In the genomic region with DNA sequence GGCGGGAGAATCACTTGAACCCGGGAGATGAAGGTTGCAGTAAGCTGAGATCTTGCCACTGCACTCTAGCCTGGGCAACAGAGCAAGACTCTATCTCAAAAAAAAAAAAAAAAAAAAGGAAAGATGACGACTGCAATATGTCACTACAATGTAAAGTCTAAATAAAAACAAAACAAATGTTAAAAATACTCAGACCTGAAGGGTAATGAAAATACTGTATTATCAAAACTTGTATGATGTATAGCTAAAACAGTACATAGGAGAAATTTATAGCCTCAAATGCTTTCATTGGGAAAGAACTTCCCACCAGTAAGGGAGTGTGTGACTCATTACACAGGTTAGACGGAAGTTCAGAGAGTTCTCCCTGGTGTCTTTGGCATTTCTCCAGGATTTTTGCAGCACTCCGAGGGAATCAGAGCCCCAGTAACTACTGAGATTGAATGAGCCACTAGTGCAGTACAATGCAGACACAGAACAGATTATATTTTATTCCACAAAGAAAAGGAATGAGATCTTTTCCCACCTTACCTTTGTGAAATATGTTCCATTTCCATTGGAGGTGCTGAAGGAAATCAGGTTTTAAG, we compare ENCODE assay signal across 9 cellular contexts. TPM values are rescaled to one million over a fixed set of nuclear protein-coding genes. Genes with fewer than 3 reads are reported as not detected.
DNase-seq lines count a peak whose midpoint lies in the region; ATAC-seq and TF ChIP-seq lines count a peak whose summit lies in the region.
"Had no signal": no experiment of that assay in that cellular context is flagged by ENCODE, and none has a peak within 500 bp of the region (broad histone marks: within the 10 kb centered on the region; RNA-seq: fewer than 3 reads in every experiment).

No MANE protein-coding gene starts in this region.

- no peak overlapping the region for H3K4me3 Mint-ChIP-seq in activated T-helper 17 cell treated with anti-CD3 and anti-CD28 coated beads, Interleukin-2, amount 50 U/mL, for 72 hours
- H3K4me3 Mint-ChIP-seq: B cell had no signal

- POLR2A ChIA-PET in Panc1 (lab: Charles Lee): no interaction called here

- peak; percentile 44 for DNase-seq in SIG-M5 treated with dmso at 0.1 percent for 504 hours (lab: John Stamatoyannopoulos, UW; ENCODE audit: unreplicated experiment)
- DNase-seq in SIG-M5 (lab: John Stamatoyannopoulos, UW): no peak
- DNase-seq in Panc1 (ENCODE audit: low read depth, low spot score): no peak
- peak; percentile 62 to 74 for DNase-seq in foreskin fibroblast
- DNase-seq in transverse colon: peak; percentile 40
- no peak for DNase-seq in stomach

- H3K27me3 ChIP-seq in Panc1 (ENCODE audit: control insufficient read depth, insufficient read depth, low read length): no peaks in the 10 kb centered on the region
- H3K27me3 ChIP-seq in transverse colon: no peaks in the 10 kb centered on the region
- H3K27me3 ChIP-seq in stomach: no peaks in the 10 kb centered on the region

- TF ChIP-seq EP300 in transverse colon (IDR thresholded peaks at IDR 0.05; ENCODE audit: low read depth): no peak
- no peak for TF ChIP-seq EP300 in stomach (IDR thresholded peaks at IDR 0.05)

- in situ Hi-C loops in Panc1 (cut with HindIII; ENCODE audit: low pct_unique_long_range_greater_than_20kb, low sequenced_read_pairs): no loop called here
- in situ Hi-C loops in transverse colon (cut with MboI; ENCODE audit: low pct_ligation_motif_present in 1 of 4, low pct_unique_long_range_greater_than_20kb in 1 of 4, low sequenced_read_pairs in 3 of 4): no loop called here

- H3K9me3 Mint-ChIP-seq in activated T-helper 17 cell treated with anti-CD3 and anti-CD28 coated beads, Interleukin-2, amount 50 U/mL, for 72 hours: no peaks in the 10 kb centered on the region

- no peak for TF ChIP-seq POLR2A in transverse colon (IDR thresholded peaks at IDR 0.05)
- no peak for TF ChIP-seq POLR2A in stomach (IDR thresholded peaks at IDR 0.05)

- H3K9me3 ChIP-seq in Panc1 (ENCODE audit: control insufficient read depth, insufficient read depth, low read depth, low read length) (no peaks in the 10 kb centered on the region), transverse colon (no peaks in the 10 kb centered on the region), stomach (no peaks in the 10 kb centered on the region)

- WGBS in transverse colon (ENCODE audit: low coverage in 1 of 2), 2 donors: 4 to 31% methylated on average over 2 to 5 of the region's 5 CpGs
- WGBS in stomach, 5 donors: 37 to 50% (median 44%) methylated on average over 5 of the region's 5 CpGs

- BruUV-seq in Panc1 (replicated peaks; lab: Mats Ljungman, UMichigan): no TSS peak

- no peaks in the 10 kb centered on the region for H3K4me1 Mint-ChIP-seq in activated T-helper 17 cell treated with anti-CD3 and anti-CD28 coated beads, Interleukin-2, amount 50 U/mL, for 72 hours
- H3K4me1 Mint-ChIP-seq: B cell had no signal

- CTCF ChIA-PET in Panc1 (lab: Charles Lee): no interaction called here

- H3K36me3 ChIP-seq in Panc1 (ENCODE audit: control insufficient read depth, insufficient read depth, low read length) (no peaks in the 10 kb centered on the region; the same call in 1 of the 2 replicates), transverse colon (no peaks in the 10 kb centered on the region), stomach (no peaks in the 10 kb centered on the region)

- H3K4me1 ChIP-seq in Panc1 (ENCODE audit: control insufficient read depth, insufficient read depth, low read length) (no peaks in the 10 kb centered on the region), transverse colon (no peaks in the 10 kb centered on the region), stomach (peaks cover 0 to 5% (median 0%) of the 10 kb centered on the region in 4 donors)

- no peaks in the 10 kb centered on the region for H3K27me3 Mint-ChIP-seq in activated T-helper 17 cell treated with anti-CD3 and anti-CD28 coated beads, Interleukin-2, amount 50 U/mL, for 72 hours
- H3K27me3 Mint-ChIP-seq: B cell had no signal

- H3K27ac ChIP-seq in Panc1 (ENCODE audit: low read length): no peak overlapping the region
- peak overlapping the region in 3 of 4 donors; percentile 26 to 51 (median 35) for H3K27ac ChIP-seq in transverse colon
- H3K27ac ChIP-seq in stomach: no peak overlapping the region

- ATAC-seq in Panc1 (peak; percentile 91), HG02763 (IDR thresholded peaks at IDR 0.05; ENCODE audit: unreplicated experiment) (no peak)
- no peak for ATAC-seq in activated T-helper 17 cell treated with anti-CD3 and anti-CD28 coated beads, Interleukin-2, amount 50 U/mL, for 72 hours (replicated peaks)

- TF ChIP-seq CTCF in Panc1 (IDR thresholded peaks at IDR 0.05) (no peak), foreskin fibroblast (IDR thresholded peaks at IDR 0.05; ENCODE audit: low read depth, low read length) (no peak), transverse colon (IDR thresholded peaks at IDR 0.05) (no peak), stomach (IDR thresholded peaks at IDR 0.05) (no peak)

- H3K27ac Mint-ChIP-seq in activated T-helper 17 cell treated with anti-CD3 and anti-CD28 coated beads, Interleukin-2, amount 50 U/mL, for 72 hours: no peak overlapping the region
- H3K27ac Mint-ChIP-seq: B cell had no signal

- H3K36me3 Mint-ChIP-seq in activated T-helper 17 cell treated with anti-CD3 and anti-CD28 coated beads, Interleukin-2, amount 50 U/mL, for 72 hours (ENCODE audit: low read depth): no peaks in the 10 kb centered on the region

- H3K4me3 ChIP-seq in Panc1 (ENCODE audit: low read depth in 2 of 2, low read length in 2 of 2) (no peak overlapping the region), foreskin fibroblast (ENCODE audit: low read depth in 1 of 2, low read length in 2 of 2) (no peak overlapping the region), transverse colon (no peak overlapping the region), stomach (no peak overlapping the region)

- intact Hi-C loops in Panc1 (cut with micrococcal nuclease; ENCODE audit: unreplicated experiment): no loop called here
- intact Hi-C loops in transverse colon (cut with DNase I; ENCODE audit: low total_unique reads): no loop called here
- intact Hi-C loops in stomach (cut with DNase I; ENCODE audit: low total_unique reads): no loop called here

RNA-seq across cellular contexts. Expression of a gene that starts 12.5 kb away (rescaled TPM):
- total RNA-seq in Panc1 (2021; ENCODE audit: unreplicated experiment) (33.1 TPM), transverse colon (10 to 100 TPM; 22.7 to 67.0 (median 56.7) TPM), stomach (10 to 100 TPM; 26.9 to 57.5 (median 50.2) TPM)
- 14.2 TPM for polyA plus RNA-seq in Panc1 (2012; ENCODE audit: insufficient read length)
- 10 to 100 TPM; 24.8 to 30.1 TPM for total RNA-seq in activated T-helper 17 cell treated with anti-CD3 and anti-CD28 coated beads, Interleukin-2, amount 50 U/mL, for 72 hours
- polyA plus RNA-seq in stomach: 1 to 10 TPM; 5.4 to 7.6 (median 6.7) TPM

RNA-seq across cellular contexts. Expression of a gene that starts 25.0 kb away (rescaled TPM):
- 60.1 TPM for total RNA-seq in Panc1 (2021; ENCODE audit: unreplicated experiment)
- polyA plus RNA-seq in Panc1 (2012; ENCODE audit: insufficient read length): 50.2 TPM
- 100 to 1,000 TPM in 1 of 4 donors, 10 to 100 TPM in 3; 15.8 to 191 (median 43.7) TPM for total RNA-seq in transverse colon
- total RNA-seq in activated T-helper 17 cell treated with anti-CD3 and anti-CD28 coated beads, Interleukin-2, amount 50 U/mL, for 72 hours: 100 to 1,000 TPM in 1 of 2 donors, 10 to 100 TPM in 1; 60.5 to 142 TPM
- 10 to 100 TPM; 11.0 to 55.2 (median 23.9) TPM for total RNA-seq in stomach
- polyA plus RNA-seq in stomach: 10 to 100 TPM; 24.5 to 43.7 (median 34.7) TPM

Comparison
In these comparisons a context has a peak if more than half of its experiments do, and no peak if none do; other contexts are left out.
1. DNase-seq: peak in SIG-M5 treated with dmso at 0.1 percent for 504 hours (single experiment), foreskin fibroblast (2 of 2) and transverse colon (single experiment); none in SIG-M5 (single experiment), Panc1 (single experiment) and stomach (single experiment).
2. H3K27ac ChIP-seq: peak in transverse colon (3 of 4); none in Panc1 (single experiment) and stomach (0 of 5).